In genomic region chr14:55843718-55844403, GRCh38 we compare ENCODE assay signal across 11 cellular contexts.
DNase-seq lines count a peak whose midpoint lies in the region; ATAC-seq and TF ChIP-seq lines count a peak whose summit lies in the region.
"Had no signal": no experiment of that assay in that cellular context is flagged by ENCODE, and none has a peak within 500 bp of the region (broad histone marks: within the 10 kb centered on the region; RNA-seq: fewer than 3 reads in every experiment).

No MANE protein-coding gene starts in this region.

- CTCF ChIA-PET in HCT116 (lab: Charles Lee): interaction anchor here (0.8 to 1.3 kb wide), 3 partner anchors 37 to 631 kb away, joined by 3 read pairs; no protein-coding TSS in a partner anchor

- H3K79me2 ChIP-seq in HCT116 (ENCODE audit: insufficient read depth, low read length): no peaks in the 10 kb centered on the region

- H3K27me3 ChIP-seq in HCT116 (ENCODE audit: insufficient read depth, low read length) (no peaks in the 10 kb centered on the region), brain microvascular endothelial cell (replicated peaks) (no peaks in the 10 kb centered on the region), right lobe of liver (no peaks in the 10 kb centered on the region)
- H3K27me3 ChIP-seq: ovary had no signal

- H4K20me1 ChIP-seq in HCT116 (ENCODE audit: insufficient read depth): no peaks in the 10 kb centered on the region

- ATAC-seq in HCT116 (no peak), right lobe of liver (no peak), HG03045 (IDR thresholded peaks at IDR 0.05; ENCODE audit: unreplicated experiment) (no peak)

- TF ChIP-seq POLR2A in HCT116 (IDR thresholded peaks at IDR 0.05; ENCODE audit: borderline replicate concordance, extremely low read depth, insufficient read depth, insufficient read length) (no peak), right lobe of liver (IDR thresholded peaks at IDR 0.05) (no peak)

- in situ Hi-C loops in brain microvascular endothelial cell (cut with HindIII; ENCODE audit: low pct_ligation_motif_present, low sequenced_read_pairs): no loop called here

- 44% methylated on average over 8 of the region's 8 CpGs for WGBS in right lobe of liver (ENCODE audit: insufficient coverage, low coverage, low lambda C conversion rate, missing lambda C conversion rate)

- RAD21 ChIA-PET in HCT116 (lab: Charles Lee; ENCODE audit: low non-redundant PET in 1 of 2, low total read pairs in 2 of 2, uncharacterized antibody in 2 of 2, unreplicated experiment in 2 of 2): no interaction called here

- BruUV-seq in HCT116 (replicated peaks; lab: Mats Ljungman, UMichigan): no TSS peak

- TF ChIP-seq CTCF in AG09309 (IDR thresholded peaks at IDR 0.05; ENCODE audit: control insufficient read depth, insufficient read depth, low read depth, low read length, missing control alignments) (peak; percentile 19), HCT116 (IDR thresholded peaks at IDR 0.05 in 2 of 3, conservative IDR thresholded peaks at IDR 0.05 in 1 of 3; ENCODE audit: borderline replicate concordance in 1 of 3, insufficient read depth in 1 of 3, low read depth in 2 of 3, low read length in 2 of 3) (peak in 2 of 3 experiments; percentile 28 to 50; a peak in 4 of 6 replicates), brain microvascular endothelial cell (IDR thresholded peaks at IDR 0.05; ENCODE audit: low read depth, low read length, missing control alignments) (peak; percentile 28), right lobe of liver (IDR thresholded peaks at IDR 0.05) (peak; percentile 8 to 30 (median 20))

- no peak for DNase-seq in AG09309 (ENCODE audit: low read depth)
- DNase-seq in HCT116 (ENCODE audit: low read depth, low spot score): no peak
- no peak for DNase-seq in brain microvascular endothelial cell
- no peak for DNase-seq in right lobe of liver
- DNase-seq in NOMO-1 treated with DMSO at 0.1 percent for 48 hours (lab: John Stamatoyannopoulos, UW; ENCODE audit: unreplicated experiment): no peak
- DNase-seq in NCI-H774 (lab: John Stamatoyannopoulos, UW): no peak
- no peak for DNase-seq in iPS-NIHi11 (ENCODE audit: low spot score)
- DNase-seq: NCI-H187 treated with DMSO at 0.1 percent for 48 hours, ovary had no signal

- POLR2A ChIA-PET in HCT116 (lab: Charles Lee): no interaction called here

- H3K4me1 ChIP-seq in HCT116 (ENCODE audit: control insufficient read depth in 1 of 2, insufficient read depth in 2 of 2, low read length in 2 of 2): peaks cover 4 to 12% of the 10 kb centered on the region in 2 experiments; a peak in 3 of 4 replicates
- no peaks in the 10 kb centered on the region for H3K4me1 ChIP-seq in right lobe of liver

- no peak overlapping the region for H2AFZ ChIP-seq in HCT116 (ENCODE audit: low read depth, low read length, poor library complexity, severe bottlenecking)

- H3K27ac ChIP-seq in HCT116 (ENCODE audit: low read depth, low read length): no peak overlapping the region
- H3K27ac ChIP-seq in brain microvascular endothelial cell: no peak overlapping the region
- H3K27ac ChIP-seq in right lobe of liver: no peak overlapping the region
- H3K27ac ChIP-seq: epithelial cell of prostate, ovary had no signal

- no peaks in the 10 kb centered on the region for H3K9me2 ChIP-seq in HCT116 (ENCODE audit: insufficient read depth)

- H3K4me2 ChIP-seq in HCT116 (ENCODE audit: low read length): no peak overlapping the region

- peak; percentile 15; the same call in 1 of the 2 replicates for TF ChIP-seq RAD21 in HCT116 (IDR thresholded peaks at IDR 0.05; ENCODE audit: low read depth)

- no peaks in the 10 kb centered on the region for H3K9me3 ChIP-seq in HCT116 (ENCODE audit: control insufficient read depth in 1 of 2, insufficient read depth in 1 of 2, low read depth in 1 of 2, low read length in 2 of 2)
- no peaks in the 10 kb centered on the region for H3K9me3 ChIP-seq in right lobe of liver

- intact Hi-C loops in HCT116 (cut with micrococcal nuclease) (no loop called here), right lobe of liver (cut with DNase I) (no loop called here)

- no peaks in the 10 kb centered on the region for H3K36me3 ChIP-seq in HCT116 (ENCODE audit: control insufficient read depth in 1 of 2, insufficient read depth in 2 of 2, low read length in 2 of 2)
- no peaks in the 10 kb centered on the region for H3K36me3 ChIP-seq in brain microvascular endothelial cell (replicated peaks)
- no peaks in the 10 kb centered on the region for H3K36me3 ChIP-seq in right lobe of liver
- H3K36me3 ChIP-seq: ovary had no signal

- H3K9ac ChIP-seq in HCT116 (ENCODE audit: low read length): no peak overlapping the region

- H3K4me3 ChIP-seq in AG09309 (ENCODE audit: control insufficient read depth, low read depth, low read length) (no peak overlapping the region), HCT116 (replicated peaks in 1 of 2; ENCODE audit: low read depth in 1 of 2, low read length in 2 of 2) (no peak overlapping the region), brain microvascular endothelial cell (ENCODE audit: low read depth, low read length) (no peak overlapping the region), right lobe of liver (no peak overlapping the region)
- H3K4me3 ChIP-seq: ovary had no signal

TF ChIP-seq in HCT116, 20 proteins besides CTCF, POLR2A, EP300 and RAD21:
- TF ChIP-seq ZNF274 (IDR thresholded peaks at IDR 0.05; ENCODE audit: low read depth, low read length) (no peak), FOSL1 (IDR thresholded peaks at IDR 0.05; ENCODE audit: low read depth) (no peak), ELF1 (IDR thresholded peaks at IDR 0.05; ENCODE audit: borderline replicate concordance, low read depth) (no peak), ATF3 (IDR thresholded peaks at IDR 0.05) (no peak), EGR1 (IDR thresholded peaks at IDR 0.05; ENCODE audit: low read depth) (no peak), REST (IDR thresholded peaks at IDR 0.05; ENCODE audit: low read depth) (no peak), ZBTB33 (IDR thresholded peaks at IDR 0.05; ENCODE audit: extremely low read depth, insufficient replicate concordance, low read length) (no peak), ZFX (IDR thresholded peaks at IDR 0.05) (no peak), EZH2phosphoT487 (IDR thresholded peaks at IDR 0.05; ENCODE audit: borderline replicate concordance) (no peak), JUND (IDR thresholded peaks at IDR 0.05) (no peak), SRF (IDR thresholded peaks at IDR 0.05; ENCODE audit: low read depth) (no peak), SP1 (IDR thresholded peaks at IDR 0.05; ENCODE audit: low read depth) (no peak), POLR2AphosphoS5 (IDR thresholded peaks at IDR 0.05; ENCODE audit: low read depth, low read length) (no peak), CEBPB (IDR thresholded peaks at IDR 0.05; ENCODE audit: low read depth) (no peak), YY1 (IDR thresholded peaks at IDR 0.05; ENCODE audit: extremely low read depth, insufficient replicate concordance, low read depth, low read length) (no peak)
